In the genomic region with DNA sequence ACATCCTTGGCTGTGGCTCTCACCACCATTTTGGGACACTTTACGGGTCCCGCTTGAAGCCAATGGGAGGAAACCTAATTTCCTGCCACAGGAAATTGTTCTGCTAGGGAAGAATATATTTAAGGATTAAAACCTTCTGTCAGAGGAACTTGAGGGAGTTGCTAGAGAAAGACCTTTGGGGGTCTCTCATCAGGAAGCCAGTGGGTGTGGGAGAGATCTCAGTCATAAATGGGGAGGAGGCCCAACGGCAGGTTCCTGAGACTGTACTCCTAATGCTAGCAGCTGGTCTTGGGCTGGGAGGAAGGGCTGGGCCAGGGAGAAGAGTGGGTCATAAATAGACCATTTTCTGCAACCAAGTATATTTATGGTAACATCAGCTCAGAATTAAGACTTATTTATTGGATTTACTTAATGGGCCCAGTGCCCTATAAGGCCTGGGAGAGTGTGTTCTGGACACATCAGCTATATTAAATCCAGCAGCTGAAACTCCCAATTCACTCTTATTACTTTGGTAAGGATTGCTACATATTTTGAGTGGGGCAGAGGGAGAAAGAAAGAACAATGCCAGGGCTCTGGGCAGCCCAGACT, we compare ENCODE assay signal across 2 cellular contexts.
TF ChIP-seq lines count a peak whose summit lies in the region.

No MANE protein-coding gene starts in this region.

TF ChIP-seq in H1, 55 proteins besides CTCF, POLR2A, EP300 and RAD21 (continued from another document):
- TF ChIP-seq, protein P1, sequence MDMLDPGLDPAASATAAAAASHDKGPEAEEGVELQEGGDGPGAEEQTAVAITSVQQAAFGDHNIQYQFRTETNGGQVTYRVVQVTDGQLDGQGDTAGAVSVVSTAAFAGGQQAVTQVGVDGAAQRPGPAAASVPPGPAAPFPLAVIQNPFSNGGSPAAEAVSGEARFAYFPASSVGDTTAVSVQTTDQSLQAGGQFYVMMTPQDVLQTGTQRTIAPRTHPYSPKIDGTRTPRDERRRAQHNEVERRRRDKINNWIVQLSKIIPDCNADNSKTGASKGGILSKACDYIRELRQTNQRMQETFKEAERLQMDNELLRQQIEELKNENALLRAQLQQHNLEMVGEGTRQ (IDR thresholded peaks at IDR 0.05; ENCODE audit: low read length): no peak
- no peak for TF ChIP-seq CREB1 (IDR thresholded peaks at IDR 0.05)
- no peak for TF ChIP-seq SAP30 (IDR thresholded peaks at IDR 0.05; ENCODE audit: insufficient read depth, insufficient replicate concordance, low read length)
TF ChIP-seq in H1: peak in this region for 0.

TF ChIP-seq in SK-N-SH treated with all-trans-retinoic acid at 6 μM for 48 hours, 23 proteins besides CTCF, POLR2A, EP300 and RAD21 (continued from another document):
- TF ChIP-seq, protein P2, sequence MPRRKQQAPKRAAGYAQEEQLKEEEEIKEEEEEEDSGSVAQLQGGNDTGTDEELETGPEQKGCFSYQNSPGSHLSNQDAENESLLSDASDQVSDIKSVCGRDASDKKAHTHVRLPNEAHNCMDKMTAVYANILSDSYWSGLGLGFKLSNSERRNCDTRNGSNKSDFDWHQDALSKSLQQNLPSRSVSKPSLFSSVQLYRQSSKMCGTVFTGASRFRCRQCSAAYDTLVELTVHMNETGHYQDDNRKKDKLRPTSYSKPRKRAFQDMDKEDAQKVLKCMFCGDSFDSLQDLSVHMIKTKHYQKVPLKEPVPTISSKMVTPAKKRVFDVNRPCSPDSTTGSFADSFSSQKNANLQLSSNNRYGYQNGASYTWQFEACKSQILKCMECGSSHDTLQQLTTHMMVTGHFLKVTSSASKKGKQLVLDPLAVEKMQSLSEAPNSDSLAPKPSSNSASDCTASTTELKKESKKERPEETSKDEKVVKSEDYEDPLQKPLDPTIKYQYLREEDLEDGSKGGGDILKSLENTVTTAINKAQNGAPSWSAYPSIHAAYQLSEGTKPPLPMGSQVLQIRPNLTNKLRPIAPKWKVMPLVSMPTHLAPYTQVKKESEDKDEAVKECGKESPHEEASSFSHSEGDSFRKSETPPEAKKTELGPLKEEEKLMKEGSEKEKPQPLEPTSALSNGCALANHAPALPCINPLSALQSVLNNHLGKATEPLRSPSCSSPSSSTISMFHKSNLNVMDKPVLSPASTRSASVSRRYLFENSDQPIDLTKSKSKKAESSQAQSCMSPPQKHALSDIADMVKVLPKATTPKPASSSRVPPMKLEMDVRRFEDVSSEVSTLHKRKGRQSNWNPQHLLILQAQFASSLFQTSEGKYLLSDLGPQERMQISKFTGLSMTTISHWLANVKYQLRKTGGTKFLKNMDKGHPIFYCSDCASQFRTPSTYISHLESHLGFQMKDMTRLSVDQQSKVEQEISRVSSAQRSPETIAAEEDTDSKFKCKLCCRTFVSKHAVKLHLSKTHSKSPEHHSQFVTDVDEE (CRISPR knock-in tag; IDR thresholded peaks at IDR 0.05): no peak
- TF ChIP-seq CSDC2 (CRISPR knock-in tag; IDR thresholded peaks at IDR 0.05) (no peak), ZNF8 (CRISPR knock-in tag; IDR thresholded peaks at IDR 0.05) (no peak), ISL1 (CRISPR knock-in tag; IDR thresholded peaks at IDR 0.05) (no peak), ZNF70 (CRISPR knock-in tag; IDR thresholded peaks at IDR 0.05) (no peak), RARB (CRISPR knock-in tag; IDR thresholded peaks at IDR 0.05) (no peak), OSR1 (CRISPR knock-in tag; IDR thresholded peaks at IDR 0.05) (no peak), ZFP3 (CRISPR knock-in tag; IDR thresholded peaks at IDR 0.05) (no peak), ARNTL (CRISPR knock-in tag; IDR thresholded peaks at IDR 0.05; ENCODE audit: borderline replicate concordance, low read depth) (no peak), ZNF565 (CRISPR knock-in tag; conservative IDR thresholded peaks at IDR 0.05; ENCODE audit: low read depth) (no peak)
- TF ChIP-seq, protein P3, sequence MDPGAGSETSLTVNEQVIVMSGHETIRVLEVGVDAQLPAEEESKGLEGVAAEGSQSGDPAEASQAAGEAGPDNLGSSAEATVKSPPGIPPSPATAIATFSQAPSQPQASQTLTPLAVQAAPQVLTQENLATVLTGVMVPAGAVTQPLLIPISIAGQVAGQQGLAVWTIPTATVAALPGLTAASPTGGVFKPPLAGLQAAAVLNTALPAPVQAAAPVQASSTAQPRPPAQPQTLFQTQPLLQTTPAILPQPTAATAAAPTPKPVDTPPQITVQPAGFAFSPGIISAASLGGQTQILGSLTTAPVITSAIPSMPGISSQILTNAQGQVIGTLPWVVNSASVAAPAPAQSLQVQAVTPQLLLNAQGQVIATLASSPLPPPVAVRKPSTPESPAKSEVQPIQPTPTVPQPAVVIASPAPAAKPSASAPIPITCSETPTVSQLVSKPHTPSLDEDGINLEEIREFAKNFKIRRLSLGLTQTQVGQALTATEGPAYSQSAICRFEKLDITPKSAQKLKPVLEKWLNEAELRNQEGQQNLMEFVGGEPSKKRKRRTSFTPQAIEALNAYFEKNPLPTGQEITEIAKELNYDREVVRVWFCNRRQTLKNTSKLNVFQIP (CRISPR knock-in tag; IDR thresholded peaks at IDR 0.05; ENCODE audit: borderline replicate concordance, low read depth): no peak
- TF ChIP-seq, protein P4, sequence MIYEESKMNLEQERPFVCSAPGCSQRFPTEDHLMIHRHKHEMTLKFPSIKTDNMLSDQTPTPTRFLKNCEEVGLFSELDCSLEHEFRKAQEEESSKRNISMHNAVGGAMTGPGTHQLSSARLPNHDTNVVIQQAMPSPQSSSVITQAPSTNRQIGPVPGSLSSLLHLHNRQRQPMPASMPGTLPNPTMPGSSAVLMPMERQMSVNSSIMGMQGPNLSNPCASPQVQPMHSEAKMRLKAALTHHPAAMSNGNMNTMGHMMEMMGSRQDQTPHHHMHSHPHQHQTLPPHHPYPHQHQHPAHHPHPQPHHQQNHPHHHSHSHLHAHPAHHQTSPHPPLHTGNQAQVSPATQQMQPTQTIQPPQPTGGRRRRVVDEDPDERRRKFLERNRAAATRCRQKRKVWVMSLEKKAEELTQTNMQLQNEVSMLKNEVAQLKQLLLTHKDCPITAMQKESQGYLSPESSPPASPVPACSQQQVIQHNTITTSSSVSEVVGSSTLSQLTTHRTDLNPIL (CRISPR knock-in tag; IDR thresholded peaks at IDR 0.05; ENCODE audit: low read depth): no peak
- TF ChIP-seq, protein P5, sequence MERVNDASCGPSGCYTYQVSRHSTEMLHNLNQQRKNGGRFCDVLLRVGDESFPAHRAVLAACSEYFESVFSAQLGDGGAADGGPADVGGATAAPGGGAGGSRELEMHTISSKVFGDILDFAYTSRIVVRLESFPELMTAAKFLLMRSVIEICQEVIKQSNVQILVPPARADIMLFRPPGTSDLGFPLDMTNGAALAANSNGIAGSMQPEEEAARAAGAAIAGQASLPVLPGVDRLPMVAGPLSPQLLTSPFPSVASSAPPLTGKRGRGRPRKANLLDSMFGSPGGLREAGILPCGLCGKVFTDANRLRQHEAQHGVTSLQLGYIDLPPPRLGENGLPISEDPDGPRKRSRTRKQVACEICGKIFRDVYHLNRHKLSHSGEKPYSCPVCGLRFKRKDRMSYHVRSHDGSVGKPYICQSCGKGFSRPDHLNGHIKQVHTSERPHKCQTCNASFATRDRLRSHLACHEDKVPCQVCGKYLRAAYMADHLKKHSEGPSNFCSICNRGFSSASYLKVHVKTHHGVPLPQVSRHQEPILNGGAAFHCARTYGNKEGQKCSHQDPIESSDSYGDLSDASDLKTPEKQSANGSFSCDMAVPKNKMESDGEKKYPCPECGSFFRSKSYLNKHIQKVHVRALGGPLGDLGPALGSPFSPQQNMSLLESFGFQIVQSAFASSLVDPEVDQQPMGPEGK (CRISPR knock-in tag; IDR thresholded peaks at IDR 0.05; ENCODE audit: borderline replicate concordance): no peak
